In genomic region chr17:80768936-80769335, GRCh38 we compare ENCODE assay signal across 24 cellular contexts.
"Had no signal": no experiment of that assay in that cellular context is flagged by ENCODE, and none has a peak within 500 bp of the region (broad histone marks: within the 10 kb centered on the region; RNA-seq: fewer than 3 reads in every experiment).

No MANE protein-coding gene starts in this region.

- H3K27ac Mint-ChIP-seq: activated CD8-positive, alpha-beta T cell treated with anti-CD3 and anti-CD28 coated beads for 36 hours; activated naive CD4-positive, alpha-beta T cell treated with anti-CD3 and anti-CD28 coated beads for 36 hours; dendritic cell treated with granulocyte-macrophage colony-stimulating factor and Interleukin-4, amounts not matched to agents 40 ng/mL and 50 ng/mL, for 4 days; stimulated activated naive CD8-positive, alpha-beta T cell treated with anti-CD3 and anti-CD28 coated beads, Interleukin-15, Interleukin-2, amounts not matched to agents 100 ng/mL and 50 ng/mL, for 24 hours had no signal

- H3K27me3 ChIP-seq: esophagus muscularis mucosa, foreskin keratinocyte, heart left ventricle, uterus had no signal

- H3K36me3 Mint-ChIP-seq: immature natural killer cell had no signal

- H3K4me1 ChIP-seq: foreskin keratinocyte, uterus had no signal

- H3K36me3 ChIP-seq: heart left ventricle, thoracic aorta, uterus had no signal

- H3K9me3 ChIP-seq: esophagus muscularis mucosa, heart left ventricle, thoracic aorta, uterus had no signal

- H3K27me3 Mint-ChIP-seq: activated CD8-positive, alpha-beta T cell treated with anti-CD3 and anti-CD28 coated beads for 36 hours; central memory CD8-positive, alpha-beta T cell; dendritic cell treated with granulocyte-macrophage colony-stimulating factor and Interleukin-4, amounts not matched to agents 40 ng/mL and 50 ng/mL, for 4 days; naive thymus-derived CD8-positive, alpha-beta T cell; stimulated activated naive CD8-positive, alpha-beta T cell treated with anti-CD3 and anti-CD28 coated beads, Interleukin-15, Interleukin-2, amounts not matched to agents 100 ng/mL and 50 ng/mL, for 24 hours had no signal

- H3K9me3 Mint-ChIP-seq: activated CD8-positive, alpha-beta T cell treated with anti-CD3 and anti-CD28 coated beads for 36 hours; activated naive CD4-positive, alpha-beta T cell treated with anti-CD3 and anti-CD28 coated beads for 36 hours; central memory CD8-positive, alpha-beta T cell; dendritic cell treated with granulocyte-macrophage colony-stimulating factor and Interleukin-4, amounts not matched to agents 40 ng/mL and 50 ng/mL, for 4 days; immature natural killer cell; naive thymus-derived CD8-positive, alpha-beta T cell; neural crest cell; stimulated activated naive CD8-positive, alpha-beta T cell treated with anti-CD3 and anti-CD28 coated beads, Interleukin-15, Interleukin-2, amounts not matched to agents 100 ng/mL and 50 ng/mL, for 24 hours had no signal

- H3K4me3 ChIP-seq: esophagus muscularis mucosa, heart left ventricle, thoracic aorta, uterus had no signal

- H3K4me3 Mint-ChIP-seq: activated CD8-positive, alpha-beta T cell treated with anti-CD3 and anti-CD28 coated beads for 36 hours; central memory CD8-positive, alpha-beta T cell; dendritic cell treated with granulocyte-macrophage colony-stimulating factor and Interleukin-4, amounts not matched to agents 40 ng/mL and 50 ng/mL, for 4 days; immature natural killer cell; neural crest cell; stimulated activated naive CD8-positive, alpha-beta T cell treated with anti-CD3 and anti-CD28 coated beads, Interleukin-15, Interleukin-2, amounts not matched to agents 100 ng/mL and 50 ng/mL, for 24 hours had no signal

- ATAC-seq: activated CD8-positive, alpha-beta T cell treated with anti-CD3 and anti-CD28 coated beads for 36 hours; foreskin keratinocyte; heart left ventricle; naive thymus-derived CD8-positive, alpha-beta T cell; right cardiac atrium had no signal

- DNase-seq: activated CD4-positive, alpha-beta T cell treated with anti-CD3 and anti-CD28 coated beads, Interleukin-2, amount 50 U/mL, for 1 hour; activated CD4-positive, CD25-positive, alpha-beta regulatory T cell treated with anti-CD3 and anti-CD28 coated beads, Interleukin-2, amount 50 U/mL, for 72 hours; activated CD8-positive, alpha-beta T cell treated with anti-CD3 and anti-CD28 coated beads for 36 hours; activated naive CD4-positive, alpha-beta T cell treated with anti-CD3 and anti-CD28 coated beads for 36 hours; activated T-cell treated with anti-CD3 and anti-CD28 coated beads, Interleukin-2, amount 50 U/mL, for 48 hours; foreskin keratinocyte; heart left ventricle; hypothalamus; immature natural killer cell; midbrain; naive thymus-derived CD8-positive, alpha-beta T cell; occipital lobe; right cardiac atrium; stimulated activated CD4-positive, alpha-beta T cell treated with anti-CD3 and anti-CD28 coated beads, Interleukin-12 subunit alpha, Interleukin-12 subunit beta, amount 100 ng/mL, for 4 hours; stimulated activated CD4-positive, alpha-beta T cell treated with anti-CD3 and anti-CD28 coated beads, Interleukin-4, amount 100 ng/mL, for 1 hour; T-helper 2 cell; trophoblast cell; uterus had no signal

- H3K27ac ChIP-seq: esophagus muscularis mucosa, foreskin keratinocyte, heart left ventricle, thoracic aorta, uterus had no signal
